Comparison of ENCODE assay signal across 9 cellular contexts in the genomic region with DNA sequence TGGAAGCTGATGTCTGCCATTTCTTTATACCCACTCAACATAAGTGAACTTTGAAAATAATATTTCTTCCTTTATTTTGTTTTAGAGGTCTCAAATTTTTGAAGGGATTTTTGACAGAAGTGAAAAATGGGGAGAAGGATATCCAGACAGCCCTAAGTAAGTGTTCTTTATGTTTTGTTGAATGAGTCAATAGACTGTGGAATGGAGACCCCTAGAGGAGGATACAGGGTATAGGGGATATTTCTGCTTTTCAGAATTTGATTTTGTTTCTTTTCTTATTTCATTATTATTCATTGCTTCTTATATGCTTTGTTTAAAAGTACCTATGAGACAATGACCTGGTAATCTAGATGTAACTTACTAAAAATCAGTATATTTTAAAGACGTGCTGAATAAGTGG. TPM values are rescaled to one million over a fixed set of nuclear protein-coding genes. Genes with fewer than 3 reads are reported as not detected.
DNase-seq lines count a peak whose midpoint lies in the region; ATAC-seq, FAIRE-seq and TF ChIP-seq lines count a peak whose summit lies in the region.
"Had no signal": no experiment of that assay in that cellular context is flagged by ENCODE, and none has a peak within 500 bp of the region (broad histone marks: within the 10 kb centered on the region; RNA-seq: fewer than 3 reads in every experiment).

No MANE protein-coding gene starts in this region.

- peak overlapping the region in 1 of 3 donors; percentile 44 for H3K27ac Mint-ChIP-seq in CD4-positive, CD25-positive, alpha-beta regulatory T cell
- H3K27ac Mint-ChIP-seq in activated T-helper 17 cell treated with anti-CD3 and anti-CD28 coated beads, Interleukin-2, amount 50 U/mL, for 72 hours, result no peak overlapping the region

- no peak for TF ChIP-seq POLR2A in stomach (IDR thresholded peaks at IDR 0.05)

- 62% methylated on average over 1 of the region's 1 CpG for WGBS in right cardiac atrium
- 58 to 79% (median 76%) methylated on average over 1 of the region's 1 CpG for WGBS in stomach, 5 donors

- no peaks in the 10 kb centered on the region for H3K9me3 ChIP-seq in CD4-positive, CD25-positive, alpha-beta regulatory T cell (ENCODE audit: control insufficient read depth in 2 of 2, low read length in 2 of 2)
- H3K9me3 ChIP-seq in right cardiac atrium (ENCODE audit: control insufficient read depth, low read length) (no peaks in the 10 kb centered on the region), stomach (no peaks in the 10 kb centered on the region)

- peak; percentile 54 to 64 for ATAC-seq in CD4-positive, CD25-positive, alpha-beta regulatory T cell (ENCODE audit: low read depth in 2 of 2)
- ATAC-seq in activated T-helper 17 cell treated with anti-CD3 and anti-CD28 coated beads, Interleukin-2, amount 50 U/mL, for 72 hours (replicated peaks), result peak; percentile 39
- ATAC-seq in right cardiac atrium, result peak; percentile 70 to 72
- ATAC-seq in HG03135 (IDR thresholded peaks at IDR 0.05; ENCODE audit: unreplicated experiment), result no peak

- no peak for FAIRE-seq in GM19239 (lab: Jason Lieb, UNC)

- no peaks in the 10 kb centered on the region for H3K9me3 Mint-ChIP-seq in CD4-positive, CD25-positive, alpha-beta regulatory T cell
- H3K9me3 Mint-ChIP-seq in activated T-helper 17 cell treated with anti-CD3 and anti-CD28 coated beads, Interleukin-2, amount 50 U/mL, for 72 hours, result no peaks in the 10 kb centered on the region

- DNase-seq in CD4-positive, CD25-positive, alpha-beta regulatory T cell, result peak in 2 of 3 donors; percentile 37 to 59
- DNase-seq in GM19239 (ENCODE audit: insufficient read length, low spot score), result peak; percentile 21
- DNase-seq in NCI-H1105 treated with DMSO at 0.1 percent for 48 hours (lab: John Stamatoyannopoulos, UW), result peak; percentile 60
- DNase-seq in right cardiac atrium, result no peak
- DNase-seq in stomach, result no peak
- no peak for DNase-seq in caudate nucleus (lab: John Stamatoyannopoulos, UW)

- peak in 5 of 7 experiments; percentile 22 to 47 (median 34) for TF ChIP-seq CTCF in stomach (IDR thresholded peaks at IDR 0.05)

- no peaks in the 10 kb centered on the region for H3K27me3 ChIP-seq in CD4-positive, CD25-positive, alpha-beta regulatory T cell (ENCODE audit: control insufficient read depth, insufficient read depth, low read length)
- H3K27me3 ChIP-seq in right cardiac atrium (ENCODE audit: control insufficient read depth, insufficient read depth), result no peaks in the 10 kb centered on the region
- H3K27me3 ChIP-seq in stomach, result no peaks in the 10 kb centered on the region

- no peak overlapping the region for H3K27ac ChIP-seq in CD4-positive, CD25-positive, alpha-beta regulatory T cell (ENCODE audit: insufficient read depth, low read length, poor library complexity, severe bottlenecking)
- H3K27ac ChIP-seq in right cardiac atrium (ENCODE audit: low read length) (no peak overlapping the region), stomach (no peak overlapping the region), caudate nucleus (ENCODE audit: low read depth, low read length) (no peak overlapping the region)

- H3K4me3 Mint-ChIP-seq in CD4-positive, CD25-positive, alpha-beta regulatory T cell, result no peak overlapping the region
- H3K4me3 Mint-ChIP-seq in activated T-helper 17 cell treated with anti-CD3 and anti-CD28 coated beads, Interleukin-2, amount 50 U/mL, for 72 hours, result no peak overlapping the region

- H3K4me1 Mint-ChIP-seq in CD4-positive, CD25-positive, alpha-beta regulatory T cell, result peaks cover 5 to 11% (median 8%) of the 10 kb centered on the region in 4 donors
- H3K4me1 Mint-ChIP-seq in activated T-helper 17 cell treated with anti-CD3 and anti-CD28 coated beads, Interleukin-2, amount 50 U/mL, for 72 hours, result no peaks in the 10 kb centered on the region

- H3K36me3 ChIP-seq in CD4-positive, CD25-positive, alpha-beta regulatory T cell (ENCODE audit: control insufficient read depth, insufficient read depth, low read length), result peaks cover 8% of the 10 kb centered on the region
- peaks cover 0 to 37% (median 32%) of the 10 kb centered on the region in 4 donors for H3K36me3 ChIP-seq in stomach

- no peak for TF ChIP-seq EP300 in stomach (IDR thresholded peaks at IDR 0.05)

- peaks cover 3% of the 10 kb centered on the region for H3K4me1 ChIP-seq in CD4-positive, CD25-positive, alpha-beta regulatory T cell (ENCODE audit: control insufficient read depth, insufficient read depth, low read length, poor library complexity, severe bottlenecking)
- H3K4me1 ChIP-seq in right cardiac atrium (ENCODE audit: control insufficient read depth, insufficient read depth, low read length) (no peaks in the 10 kb centered on the region), stomach (no peaks in the 10 kb centered on the region)

- H3K27me3 Mint-ChIP-seq in CD4-positive, CD25-positive, alpha-beta regulatory T cell, result no peaks in the 10 kb centered on the region
- H3K27me3 Mint-ChIP-seq in activated T-helper 17 cell treated with anti-CD3 and anti-CD28 coated beads, Interleukin-2, amount 50 U/mL, for 72 hours, result no peaks in the 10 kb centered on the region
- H3K27me3 Mint-ChIP-seq: IgD-negative memory B cell had no signal

- intact Hi-C loops in right cardiac atrium (cut with DNase I) (loop anchor here in 1 of 4 donors (10.0 kb wide), 1 partner anchor 118 kb away; no protein-coding TSS in a partner anchor), stomach (cut with DNase I; ENCODE audit: low total_unique reads) (no loop called here)

- peaks cover 29% of the 10 kb centered on the region for H3K36me3 Mint-ChIP-seq in CD4-positive, CD25-positive, alpha-beta regulatory T cell
- H3K36me3 Mint-ChIP-seq in activated T-helper 17 cell treated with anti-CD3 and anti-CD28 coated beads, Interleukin-2, amount 50 U/mL, for 72 hours (ENCODE audit: low read depth), result peaks cover 34% of the 10 kb centered on the region
- H3K36me3 Mint-ChIP-seq: IgD-negative memory B cell had no signal

- H3K4me3 ChIP-seq in CD4-positive, CD25-positive, alpha-beta regulatory T cell (ENCODE audit: low read depth, low read length), result no peak overlapping the region
- H3K4me3 ChIP-seq in right cardiac atrium (ENCODE audit: low read length) (no peak overlapping the region), stomach (no peak overlapping the region)

RNA-seq across cellular contexts. Expression of a gene that starts 34.4 kb away (rescaled TPM):
- 15.2 TPM for total RNA-seq in CD4-positive, CD25-positive, alpha-beta regulatory T cell
- polyA plus RNA-seq in CD4-positive, CD25-positive, alpha-beta regulatory T cell, result 1 to 10 TPM; 3.1 to 9.9 (median 5.9) TPM
- total RNA-seq in activated T-helper 17 cell treated with anti-CD3 and anti-CD28 coated beads, Interleukin-2, amount 50 U/mL, for 72 hours, result 10 to 100 TPM; 16.1 to 18.2 TPM
- total RNA-seq in right cardiac atrium (1 to 10 TPM; 3.8 to 5.6 (median 4.6) TPM), stomach (10 to 100 TPM in 2 of 5 donors, 1 to 10 TPM in 3; 4.9 to 18.5 (median 8.5) TPM)
- polyA plus RNA-seq in right cardiac atrium (1.7 TPM), stomach (1 to 10 TPM; 2.2 to 3.0 (median 2.9) TPM)

RNA-seq across cellular contexts. Expression of a gene that starts 36.1 kb away (rescaled TPM):
- total RNA-seq in CD4-positive, CD25-positive, alpha-beta regulatory T cell, result 6.5 TPM
- 1 to 10 TPM; 1.0 to 2.6 (median 1.7) TPM for polyA plus RNA-seq in CD4-positive, CD25-positive, alpha-beta regulatory T cell
- total RNA-seq in activated T-helper 17 cell treated with anti-CD3 and anti-CD28 coated beads, Interleukin-2, amount 50 U/mL, for 72 hours, result 1 to 10 TPM; 6.4 to 9.1 TPM
- total RNA-seq in right cardiac atrium (10 to 100 TPM; 11.8 to 23.6 (median 13.8) TPM), stomach (10 to 100 TPM in 3 of 5 donors, 1 to 10 TPM in 1, under 1 TPM in 1; 0.29 to 45.2 (median 11.1) TPM)
- polyA plus RNA-seq in right cardiac atrium (3.8 TPM), stomach (1 to 10 TPM; 1.4 to 3.2 (median 2.6) TPM)

Comparison
In these comparisons a context has a peak if more than half of its experiments do, and no peak if none do; other contexts are left out.
1. DNase-seq: peak in CD4-positive, CD25-positive, alpha-beta regulatory T cell (2 of 3), GM19239 (single experiment) and NCI-H1105 treated with DMSO at 0.1 percent for 48 hours (single experiment); none in right cardiac atrium (0 of 3), stomach (single experiment) and caudate nucleus (0 of 61).